ENCODE assay signal across 26 cellular contexts in the genomic region with DNA sequence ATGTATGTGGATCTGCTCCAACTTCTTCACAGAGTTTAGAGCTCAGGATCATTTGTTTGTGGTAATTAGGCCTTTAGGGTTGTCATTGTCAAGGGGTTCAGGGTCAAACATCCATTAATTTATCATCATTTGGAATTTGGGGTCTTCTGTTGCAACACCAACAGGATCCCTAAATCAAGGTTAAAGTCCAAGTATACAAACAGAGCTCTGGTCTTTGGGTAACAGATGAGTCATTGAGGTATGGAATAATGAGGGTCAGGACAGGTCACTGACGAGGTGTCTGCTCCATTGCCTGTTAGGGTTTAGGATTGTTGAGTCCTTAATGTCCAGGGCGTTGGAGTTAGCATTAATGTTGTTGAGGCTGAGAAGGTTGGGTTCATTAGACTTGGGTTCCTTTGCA. TPM values are rescaled to one million over a fixed set of nuclear protein-coding genes. Genes with fewer than 3 reads are reported as not detected.
DNase-seq lines count a peak whose midpoint lies in the region; ATAC-seq, FAIRE-seq and TF ChIP-seq lines count a peak whose summit lies in the region.
"Had no signal": no experiment of that assay in that cellular context is flagged by ENCODE, and none has a peak within 500 bp of the region (broad histone marks: within the 10 kb centered on the region; RNA-seq: fewer than 3 reads in every experiment).

No MANE protein-coding gene starts in this region.

- TF ChIP-seq EP300 in HepG2 (IDR thresholded peaks at IDR 0.05; ENCODE audit: low read depth in 2 of 2, low read length in 2 of 2) (peak in 1 of 2 experiments; percentile 80; a peak in 3 of 4 replicates), HepG2 (CRISPR knock-in tag; IDR thresholded peaks at IDR 0.05; ENCODE audit: borderline replicate concordance) (peak; percentile 49; the same call in 1 of the 2 replicates)

- H3K9ac ChIP-seq in HepG2 (ENCODE audit: insufficient read depth, low read depth, low read length), result no peak overlapping the region
- H3K9ac ChIP-seq: BLaER1 treated with 17β-estradiol and CSF1 and Interleukin-3, amounts not matched to agents 10 nM and 100 nM had no signal

- peaks cover 0 to 9% of the 10 kb centered on the region in 2 experiments; a peak in 2 of 5 replicates for H3K27me3 ChIP-seq in HepG2 (ENCODE audit: control insufficient read depth in 1 of 2, insufficient read depth in 2 of 2, low read length in 2 of 2)
- H3K27me3 ChIP-seq: BLaER1 treated with 17β-estradiol and CSF1 and Interleukin-3, amounts not matched to agents 10 nM and 100 nM had no signal

- no peak overlapping the region for H3K4me3 ChIP-seq in HepG2 (replicated peaks in 1 of 3; ENCODE audit: insufficient read depth in 1 of 3, low read depth in 2 of 3, low read length in 3 of 3)
- H3K4me3 ChIP-seq: A549; BLaER1 treated with 17β-estradiol and CSF1 and Interleukin-3, amounts not matched to agents 10 nM and 100 nM; GM12878; GM23338 had no signal

- no peak overlapping the region for H3K4me3 Mint-ChIP-seq in stimulated activated memory B cell treated with anti-CD40 and anti-IgM and Interleukin-4, amounts not matched to agents 10 μg/mL and 1 μg/mL and 100 μg/mL, for 72 hours
- no peak overlapping the region for H3K4me3 Mint-ChIP-seq in MCF 10A (ENCODE audit: unreplicated experiment)
- H3K4me3 Mint-ChIP-seq: CD14-positive monocyte; CD4-positive, alpha-beta T cell; CD8-positive, alpha-beta memory T cell; GM23338; H9; HFFc6 had no signal

- no peaks in the 10 kb centered on the region for H3K79me2 ChIP-seq in HepG2 (ENCODE audit: insufficient read depth, low read length)

- CTCF ChIA-PET in HepG2 (lab: Yijun Ruan, JAX; ENCODE audit: low intra/inter-chr PET ratio, low total read pairs), result no interaction called here
- CTCF ChIA-PET in MCF 10A (lab: Yijun Ruan, JAX), result interaction anchor here (1.0 to 1.2 kb wide), 2 partner anchors 186 to 435 kb away, joined by 3 to 5 read pairs; no protein-coding TSS in a partner anchor

- no peak overlapping the region for H3K27ac ChIP-seq in HepG2 (ENCODE audit: extremely low read length, insufficient read depth, low read length)
- H3K27ac ChIP-seq: A549; BLaER1 treated with 17β-estradiol and CSF1 and Interleukin-3, amounts not matched to agents 10 nM and 100 nM had no signal

- peaks cover 26% of the 10 kb centered on the region for H3K36me3 Mint-ChIP-seq in stimulated activated memory B cell treated with anti-CD40 and anti-IgM and Interleukin-4, amounts not matched to agents 10 μg/mL and 1 μg/mL and 100 μg/mL, for 72 hours
- no peaks in the 10 kb centered on the region for H3K36me3 Mint-ChIP-seq in MCF 10A (ENCODE audit: insufficient read depth, unreplicated experiment)

- no peak for TF ChIP-seq RAD21 in HepG2 (CRISPR knock-in tag; IDR thresholded peaks at IDR 0.05)

- no peak for TF ChIP-seq POLR2A in HepG2 (IDR thresholded peaks at IDR 0.05; ENCODE audit: insufficient read depth in 1 of 2, low read depth in 2 of 2, low read length in 2 of 2)

- no peaks in the 10 kb centered on the region for H4K20me1 ChIP-seq in HepG2 (ENCODE audit: insufficient read depth, low read length)
- H4K20me1 ChIP-seq: BLaER1 treated with 17β-estradiol and CSF1 and Interleukin-3, amounts not matched to agents 10 nM and 100 nM had no signal

- H3K4me1 Mint-ChIP-seq in stimulated activated memory B cell treated with anti-CD40 and anti-IgM and Interleukin-4, amounts not matched to agents 10 μg/mL and 1 μg/mL and 100 μg/mL, for 72 hours, result peaks cover 21% of the 10 kb centered on the region
- no peaks in the 10 kb centered on the region for H3K4me1 Mint-ChIP-seq in MCF 10A (ENCODE audit: insufficient read depth, unreplicated experiment)
- H3K4me1 Mint-ChIP-seq: CD8-positive, alpha-beta memory T cell; GM23338; H9 had no signal

- H3K9me3 Mint-ChIP-seq in stimulated activated memory B cell treated with anti-CD40 and anti-IgM and Interleukin-4, amounts not matched to agents 10 μg/mL and 1 μg/mL and 100 μg/mL, for 72 hours, result peaks cover 13% of the 10 kb centered on the region
- peaks cover 27% of the 10 kb centered on the region for H3K9me3 Mint-ChIP-seq in MCF 10A (ENCODE audit: unreplicated experiment)

- no peak overlapping the region for H3K4me2 ChIP-seq in HepG2 (ENCODE audit: low read depth, low read length)
- H3K4me2 ChIP-seq: A549; BLaER1 treated with 17β-estradiol and CSF1 and Interleukin-3, amounts not matched to agents 10 nM and 100 nM; GM23338 had no signal

- TF ChIP-seq CTCF in HepG2 (CRISPR knock-in tag; IDR thresholded peaks at IDR 0.05) (no peak), MCF 10A (IDR thresholded peaks at IDR 0.05; ENCODE audit: unreplicated experiment) (no peak)

- no peaks in the 10 kb centered on the region for H3K27me3 Mint-ChIP-seq in stimulated activated memory B cell treated with anti-CD40 and anti-IgM and Interleukin-4, amounts not matched to agents 10 μg/mL and 1 μg/mL and 100 μg/mL, for 72 hours
- no peaks in the 10 kb centered on the region for H3K27me3 Mint-ChIP-seq in MCF 10A (ENCODE audit: insufficient read depth, unreplicated experiment)
- H3K27me3 Mint-ChIP-seq: CD4-positive, alpha-beta T cell had no signal

- H3K4me1 ChIP-seq in HepG2 (ENCODE audit: insufficient read depth, low read length), result peaks cover 22% of the 10 kb centered on the region
- H3K4me1 ChIP-seq: A549, BE2C had no signal

- intact Hi-C loops in HepG2 (cut with micrococcal nuclease; ENCODE audit: unreplicated experiment), result no loop called here
- intact Hi-C loops in MCF 10A (cut with micrococcal nuclease), result no loop called here

- FAIRE-seq in GM19239 (lab: Jason Lieb, UNC) (peak; percentile 11), HepG2 (lab: Jason Lieb, UNC) (peak; percentile 43)
- FAIRE-seq: D721Med, GM12878 had no signal

- H3K36me3 ChIP-seq in HepG2 (replicated peaks in 1 of 2; ENCODE audit: control insufficient read depth in 1 of 2, insufficient read depth in 2 of 2, low read length in 2 of 2), result no peaks in the 10 kb centered on the region
- H3K36me3 ChIP-seq: BE2C had no signal

- BruUV-seq in HepG2 (replicated peaks; lab: Mats Ljungman, UMichigan) (no TSS peak), MCF 10A (replicated peaks; lab: Mats Ljungman, UMichigan) (no TSS peak)

- DNase-seq in GM19239 (ENCODE audit: insufficient read length, low spot score), result no peak
- peak; percentile 27 for DNase-seq in SW480 (ENCODE audit: low spot score)
- peak; percentile 80 for DNase-seq in HepG2 (ENCODE audit: low spot score)
- no peak for DNase-seq in MCF 10A (ENCODE audit: unreplicated experiment)
- DNase-seq: 8988T; ACHN; AML-193; BE2C; CD4-positive, alpha-beta T cell; CD8-positive, alpha-beta memory T cell; DMS 273 treated with DMSO at 0.1 percent for 48 hours; DMS79; EL; GDM1; H9; HFFc6 had no signal

- POLR2A ChIA-PET in HepG2 (lab: Yijun Ruan, JAX) (interaction anchor here (0.5 to 1.2 kb wide), 2 partner anchors 10 to 319 kb away, joined by 3 read pairs; no protein-coding TSS in a partner anchor), MCF 10A (lab: Yijun Ruan, JAX) (interaction anchor here (0.6 kb wide), 1 partner anchor 14 kb away, joined by 3 read pairs; no protein-coding TSS in a partner anchor)

- in situ Hi-C loops in HepG2 (cut with HindIII; ENCODE audit: extremely low pct_ligation_motif_present, low pct_unique_long_range_greater_than_20kb), result no loop called here

- peak; percentile 67 for ATAC-seq in HepG2
- no peak for ATAC-seq in stimulated activated memory B cell treated with anti-CD40 and anti-IgM and Interleukin-4, amounts not matched to agents 10 μg/mL and 1 μg/mL and 100 μg/mL, for 72 hours
- ATAC-seq in HG02678 (IDR thresholded peaks at IDR 0.05; ENCODE audit: unreplicated experiment), result no peak
- no peak for ATAC-seq in GM21367 (IDR thresholded peaks at IDR 0.05; ENCODE audit: unreplicated experiment)
- ATAC-seq: A549, GM12878, GM23338, HCT116 had no signal

- 2% methylated on average over 2 of the region's 2 CpGs for WGBS in HepG2 (ENCODE audit: low lambda C conversion rate)

- H2AFZ ChIP-seq in HepG2 (ENCODE audit: low read length), result no peak overlapping the region
- H2AFZ ChIP-seq: GM23338 had no signal

- peaks cover 29% of the 10 kb centered on the region for H3K9me3 ChIP-seq in HepG2 (ENCODE audit: low read length)
- H3K9me3 ChIP-seq: BE2C had no signal

- H3K27ac Mint-ChIP-seq in stimulated activated memory B cell treated with anti-CD40 and anti-IgM and Interleukin-4, amounts not matched to agents 10 μg/mL and 1 μg/mL and 100 μg/mL, for 72 hours, result peak overlapping the region; percentile 35
- H3K27ac Mint-ChIP-seq in MCF 10A (ENCODE audit: low read depth, unreplicated experiment), result no peak overlapping the region
- H3K27ac Mint-ChIP-seq: CD4-positive, alpha-beta T cell; CD8-positive, alpha-beta memory T cell; GM23338; H9; HFFc6 had no signal

RNA-seq across cellular contexts. Expression of a gene that starts 47.6 kb away (rescaled TPM):
- total RNA-seq in HepG2 (2016; rRNA removed; fragmentation: Illumina TruSeq; extraction: Trizol) (not detected in 2 replicates), MCF 10A (2022) (not detected in 2 replicates)
- total RNA-seq in HepG2 (2016; cell fraction: cytosol; rRNA removed; fragmentation: Illumina TruSeq; extraction: Trizol; ENCODE audit: low read depth), result not detected in 2 replicates
- not detected in 2 replicates for total RNA-seq in HepG2 (2016; cell fraction: insoluble cytoplasmic fraction; rRNA removed; fragmentation: Illumina TruSeq; extraction: Trizol)
- not detected in 2 replicates for total RNA-seq in HepG2 (2016; cell fraction: membrane; rRNA removed; fragmentation: Illumina TruSeq; extraction: Trizol)
- not detected in 2 replicates for total RNA-seq in HepG2 (2016; cell fraction: nucleus; rRNA removed; fragmentation: Illumina TruSeq; extraction: Trizol)
- not detected in 2 replicates for polyA plus RNA-seq in HepG2 (2011; rRNA removed)
- polyA plus RNA-seq in HepG2 (2011; cell fraction: cytosol; rRNA removed), result not detected in 2 replicates
- not detected in 2 replicates for polyA plus RNA-seq in HepG2 (2011; cell fraction: nucleus; rRNA removed)
- polyA plus RNA-seq in HepG2 (2012), result not detected in 2 replicates
- polyA plus RNA-seq in HepG2 (2016; cell fraction: cytosol; fragmentation: Illumina TruSeq; extraction: Trizol; ENCODE audit: low read depth), result not detected in 2 replicates
- not detected in 2 replicates for polyA plus RNA-seq in HepG2 (2016; cell fraction: insoluble cytoplasmic fraction; fragmentation: Illumina TruSeq; extraction: Trizol; ENCODE audit: low read depth)
- polyA plus RNA-seq in HepG2 (2016; cell fraction: membrane; fragmentation: Illumina TruSeq; extraction: Trizol; ENCODE audit: low read depth), result not detected in 2 replicates
- polyA plus RNA-seq in HepG2 (2016; cell fraction: nucleus; fragmentation: Illumina TruSeq; extraction: Trizol; ENCODE audit: insufficient read depth, low read depth), result not detected in 2 replicates
- not detected in 2 replicates for polyA minus RNA-seq in HepG2 (2011; rRNA and poly(A)+ RNA removed; ENCODE audit: low replicate concordance)
- not detected in 2 replicates for polyA minus RNA-seq in HepG2 (2011; cell fraction: cytosol; rRNA and poly(A)+ RNA removed)
- not detected in 2 replicates for polyA minus RNA-seq in HepG2 (2011; cell fraction: nucleus; rRNA and poly(A)+ RNA removed)
- total RNA-seq: CD4-positive, alpha-beta T cell; CD8-positive, alpha-beta memory T cell; GM12878 had no signal
- polyA plus RNA-seq: A549, CD14-positive monocyte, GM12878, GM23338 had no signal

RNA-seq across cellular contexts. Expression of a gene that starts 54.1 kb away (rescaled TPM):
- 0.53 and 0.83 TPM in 2 replicates for total RNA-seq in HepG2 (2016; rRNA removed; fragmentation: Illumina TruSeq; extraction: Trizol)
- total RNA-seq in HepG2 (2016; cell fraction: cytosol; rRNA removed; fragmentation: Illumina TruSeq; extraction: Trizol; ENCODE audit: low read depth), result under 0.01 and 0.09 TPM in 2 replicates
- 0.61 and 0.86 TPM in 2 replicates for total RNA-seq in HepG2 (2016; cell fraction: insoluble cytoplasmic fraction; rRNA removed; fragmentation: Illumina TruSeq; extraction: Trizol)
- total RNA-seq in HepG2 (2016; cell fraction: membrane; rRNA removed; fragmentation: Illumina TruSeq; extraction: Trizol), result 0.25 and 0.31 TPM in 2 replicates
- total RNA-seq in HepG2 (2016; cell fraction: nucleus; rRNA removed; fragmentation: Illumina TruSeq; extraction: Trizol), result 0.19 and 0.44 TPM in 2 replicates
- 0.09 and 0.16 TPM in 2 replicates for polyA plus RNA-seq in HepG2 (2011; rRNA removed)
- 0.09 and 0.10 TPM in 2 replicates for polyA plus RNA-seq in HepG2 (2011; cell fraction: cytosol; rRNA removed)
- polyA plus RNA-seq in HepG2 (2011; cell fraction: nucleus; rRNA removed), result 0.11 and 0.19 TPM in 2 replicates
- polyA plus RNA-seq in HepG2 (2012), result 0.05 and 0.08 TPM in 2 replicates
- 0.06 and 0.08 TPM in 2 replicates for polyA plus RNA-seq in HepG2 (2016; cell fraction: cytosol; fragmentation: Illumina TruSeq; extraction: Trizol; ENCODE audit: low read depth)
- 0.59 and 0.73 TPM in 2 replicates for polyA plus RNA-seq in HepG2 (2016; cell fraction: insoluble cytoplasmic fraction; fragmentation: Illumina TruSeq; extraction: Trizol; ENCODE audit: low read depth)
- polyA plus RNA-seq in HepG2 (2016; cell fraction: membrane; fragmentation: Illumina TruSeq; extraction: Trizol; ENCODE audit: low read depth), result 0.10 and 0.11 TPM in 2 replicates
- polyA plus RNA-seq in HepG2 (2016; cell fraction: nucleus; fragmentation: Illumina TruSeq; extraction: Trizol; ENCODE audit: insufficient read depth, low read depth), result 0.48 and 0.55 TPM in 2 replicates
- polyA minus RNA-seq in HepG2 (2011; rRNA and poly(A)+ RNA removed; ENCODE audit: low replicate concordance), result 0.06 TPM in 1 of 2 replicates, not detected in the other
- polyA minus RNA-seq in HepG2 (2011; cell fraction: cytosol; rRNA and poly(A)+ RNA removed), result 0.10 TPM in 1 of 2 replicates, not detected in the other
- polyA minus RNA-seq in HepG2 (2011; cell fraction: nucleus; rRNA and poly(A)+ RNA removed), result 0.12 and 0.13 TPM in 2 replicates
- not detected in 2 replicates for total RNA-seq in MCF 10A (2022)

Comparison
In these comparisons a context has a peak if more than half of its experiments do, and no peak if none do; other contexts are left out.
1. DNase-seq: peak in SW480 (single experiment) and HepG2 (single experiment); none in GM19239 (single experiment) and MCF 10A (single experiment).